In genomic region chr2:96265349-96265839, GRCh38 we compare ENCODE assay signal across 8 cellular contexts. TPM values are rescaled to one million over a fixed set of nuclear protein-coding genes. Genes with fewer than 3 reads are reported as not detected.
DNase-seq lines count a peak whose midpoint lies in the region; ATAC-seq and TF ChIP-seq lines count a peak whose summit lies in the region.

No MANE protein-coding gene starts in this region.

- no peaks in the 10 kb centered on the region for H3K27me3 Mint-ChIP-seq in CD4-positive, alpha-beta T cell
- H3K27me3 Mint-ChIP-seq in activated T-cell treated with anti-CD3 and anti-CD28 coated beads, Interleukin-2, amount 50 U/mL, for 24 hours, result no peaks in the 10 kb centered on the region

- H3K36me3 Mint-ChIP-seq in CD4-positive, alpha-beta T cell (ENCODE audit: low read depth), result peaks cover 83% of the 10 kb centered on the region
- H3K36me3 Mint-ChIP-seq in activated T-cell treated with anti-CD3 and anti-CD28 coated beads, Interleukin-2, amount 50 U/mL, for 24 hours (ENCODE audit: low read depth), result peaks cover 80% of the 10 kb centered on the region

- H3K4me3 Mint-ChIP-seq in CD4-positive, alpha-beta T cell, result peak overlapping the region; percentile 92
- H3K4me3 Mint-ChIP-seq in activated T-cell treated with anti-CD3 and anti-CD28 coated beads, Interleukin-2, amount 50 U/mL, for 24 hours, result peak overlapping the region; percentile 98

- H2AK5ac ChIP-seq in IMR-90 (ENCODE audit: low read depth, low read length), result peak overlapping the region; percentile 20; the same call in 1 of the 2 replicates

- peaks cover 32 to 72% of the 10 kb centered on the region in 2 experiments for H3K79me1 ChIP-seq in IMR-90 (ENCODE audit: low read depth in 1 of 2, low read length in 2 of 2)

- dilution Hi-C loops in IMR-90 (cut with HindIII; ENCODE audit: low sequenced_read_pairs, unreplicated experiment), result no loop called here

- H3K9me2 ChIP-seq in neural cell (ENCODE audit: insufficient read depth, low read length), result no peaks in the 10 kb centered on the region

- no peaks in the 10 kb centered on the region for H3K27me3 ChIP-seq in CD4-positive, alpha-beta T cell (ENCODE audit: control insufficient read depth, insufficient read depth, low read length)
- H3K27me3 ChIP-seq in IMR-90 (ENCODE audit: control insufficient read depth, insufficient read depth, low read length) (no peaks in the 10 kb centered on the region), fibroblast of lung (ENCODE audit: control insufficient read depth, insufficient read depth, low read length) (no peaks in the 10 kb centered on the region), neural cell (ENCODE audit: insufficient read depth, low read depth, low read length) (no peaks in the 10 kb centered on the region)

- H4K5ac ChIP-seq in IMR-90 (ENCODE audit: low read depth, low read length), result peak overlapping the region; percentile 32; the same call in 1 of the 2 replicates

- peak overlapping the region in 1 of 2 experiments; percentile 88; a peak in 1 of 4 replicates for H4K8ac ChIP-seq in IMR-90 (ENCODE audit: low read depth in 2 of 2, low read length in 2 of 2)

- H3K4me3 ChIP-seq in IMR-90 (ENCODE audit: insufficient read depth, low read depth, low read length) (peak overlapping the region; percentile 81), fibroblast of lung (replicated peaks in 1 of 4; ENCODE audit: control extremely low read depth in 1 of 4, insufficient read depth in 1 of 4, low read depth in 3 of 4, low read length in 4 of 4) (peak overlapping the region; percentile 66 to 98 (median 76)), neural cell (ENCODE audit: low read length) (peak overlapping the region; percentile 98)

- peaks cover 21% of the 10 kb centered on the region for H3K9me1 ChIP-seq in IMR-90 (ENCODE audit: insufficient read depth, low read length)

- peak overlapping the region; percentile 68; the same call in 1 of the 2 replicates for H3K4ac ChIP-seq in IMR-90 (ENCODE audit: low read depth, low read length)

- peak overlapping the region; percentile 81 for H3K14ac ChIP-seq in IMR-90 (replicated peaks; ENCODE audit: low read depth, low read length)

- H3K9ac ChIP-seq in IMR-90 (ENCODE audit: low read depth, low read length), result peak overlapping the region; percentile 93
- peak overlapping the region; percentile 90 for H3K9ac ChIP-seq in fibroblast of lung (ENCODE audit: insufficient read depth, low read length)
- peak overlapping the region; percentile 93 for H3K9ac ChIP-seq in neural cell (ENCODE audit: low read length)

- H3K4me1 ChIP-seq in IMR-90 (ENCODE audit: control insufficient read depth, insufficient read depth, low read length), result peaks cover 11% of the 10 kb centered on the region
- H3K4me1 ChIP-seq in fibroblast of lung (ENCODE audit: control insufficient read depth, extremely low read depth, insufficient read depth, low read length), result peaks cover 25% of the 10 kb centered on the region

- H4K20me1 ChIP-seq in IMR-90 (ENCODE audit: insufficient read depth, low read length), result peaks cover 42% of the 10 kb centered on the region
- no peaks in the 10 kb centered on the region for H4K20me1 ChIP-seq in fibroblast of lung (ENCODE audit: control insufficient read depth, extremely low read depth, insufficient read depth, low read length)
- H4K20me1 ChIP-seq in neural cell (ENCODE audit: insufficient read depth), result peaks cover 4% of the 10 kb centered on the region

- H3K4me2 ChIP-seq in IMR-90 (ENCODE audit: low read depth, low read length) (peak overlapping the region; percentile 97), fibroblast of lung (ENCODE audit: extremely low read depth, insufficient read depth, low read length) (peak overlapping the region; percentile 93), neural cell (ENCODE audit: low read length) (peak overlapping the region; percentile 91)

- H2AFZ ChIP-seq in IMR-90 (replicated peaks; ENCODE audit: low read length, poor library complexity) (peak overlapping the region; percentile 98), fibroblast of lung (ENCODE audit: low read length) (peak overlapping the region; percentile 76), neural cell (ENCODE audit: low read depth, low read length) (peak overlapping the region; percentile 87)

- H4K91ac ChIP-seq in IMR-90 (ENCODE audit: insufficient read depth, low read depth, low read length), result no peak overlapping the region; the same call in 1 of the 2 replicates

- H3K4me1 Mint-ChIP-seq in CD4-positive, alpha-beta T cell (ENCODE audit: low read depth), result peaks cover 50% of the 10 kb centered on the region
- peaks cover 60% of the 10 kb centered on the region for H3K4me1 Mint-ChIP-seq in activated T-cell treated with anti-CD3 and anti-CD28 coated beads, Interleukin-2, amount 50 U/mL, for 24 hours (ENCODE audit: low read depth)

- H2BK5ac ChIP-seq in IMR-90 (ENCODE audit: low read depth, low read length, poor library complexity, severe bottlenecking), result peak overlapping the region; percentile 66

- peak overlapping the region; percentile 87 for H3K27ac ChIP-seq in CD4-positive, alpha-beta T cell (ENCODE audit: low read depth, low read length)
- H3K27ac ChIP-seq in IMR-90 (ENCODE audit: insufficient read depth, low read length) (peak overlapping the region; percentile 82), fibroblast of lung (ENCODE audit: insufficient read depth, low read length) (peak overlapping the region; percentile 89), neural cell (ENCODE audit: low read length) (peak overlapping the region; percentile 87)

- H3K36me3 ChIP-seq in IMR-90 (ENCODE audit: control insufficient read depth, insufficient read depth, low read length), result peaks cover 16% of the 10 kb centered on the region
- H3K36me3 ChIP-seq in fibroblast of lung (ENCODE audit: control insufficient read depth, insufficient read depth, low read length), result peaks cover 7% of the 10 kb centered on the region
- no peaks in the 10 kb centered on the region for H3K36me3 ChIP-seq in neural cell (ENCODE audit: insufficient read depth, low read length)

- H3K9me3 ChIP-seq in CD4-positive, alpha-beta T cell (ENCODE audit: control insufficient read depth, low read length), result no peaks in the 10 kb centered on the region
- H3K9me3 ChIP-seq in IMR-90 (ENCODE audit: control insufficient read depth, insufficient read depth, low read length) (no peaks in the 10 kb centered on the region), fibroblast of lung (ENCODE audit: control insufficient read depth, insufficient read depth, low read depth, low read length) (no peaks in the 10 kb centered on the region), neural cell (ENCODE audit: low read length) (no peaks in the 10 kb centered on the region)

- DNase-seq in CD4-positive, alpha-beta T cell, result peak in 8 of 10 experiments; percentile 18 to 31 (median 26)
- DNase-seq in IMR-90 (no peak), fibroblast of lung (ENCODE audit: low read depth in 2 of 2) (no peak), NCI-H510A (lab: John Stamatoyannopoulos, UW) (no peak)
- DNase-seq in activated T-cell treated with anti-CD3 and anti-CD28 coated beads, Interleukin-2, amount 50 U/mL, for 24 hours, result no peak
- DNase-seq in NK-92 treated with Interleukin-12 subunit alpha and Interleukin-12 subunit beta, amount 100 ng/mL, for 24 hours (lab: John Stamatoyannopoulos, UW), result no peak

- ATAC-seq in CD4-positive, alpha-beta T cell (ENCODE audit: poor library complexity), result peak; percentile 13
- ATAC-seq in GM21390 (IDR thresholded peaks at IDR 0.05; ENCODE audit: unreplicated experiment), result peak; percentile 5
- peak; percentile 16 for ATAC-seq in IMR-90 (ENCODE audit: low read depth)

- TF ChIP-seq EP300 in neural cell (conservative IDR thresholded peaks at IDR 0.05; ENCODE audit: poor library complexity, severe bottlenecking), result no peak

- TSS peak; percentile 58 for BruUV-seq in IMR-90 (replicated peaks; lab: Mats Ljungman, UMichigan)

- no peak for TF ChIP-seq POLR2A in IMR-90 (IDR thresholded peaks at IDR 0.05; ENCODE audit: low read depth, low read length)

- intact Hi-C loops in CD4-positive, alpha-beta T cell (cut with DNase I, micrococcal nuclease), result loop anchor here (2.0 to 10.0 kb wide), 5 partner anchors 121 to 472 kb away; partner anchors contain the start of genes ANKRD36C (in 1 of the 2) and DUSP2 (in 1 of the 2)
- intact Hi-C loops in IMR-90 (cut with micrococcal nuclease), result loop anchor here (5.0 kb wide), 1 partner anchor 273 kb away; the partner anchor contains the start of gene ANKRD36C

- CTCF ChIA-PET in CD4-positive, alpha-beta T cell (lab: Charles Lee), result interaction anchor here (1.1 kb wide), 1 partner anchor 57 kb away, joined by 4 read pairs; the partner anchor contains the start of gene STARD7
- CTCF ChIA-PET in IMR-90 (lab: Yijun Ruan, JAX), result interaction anchor here (0.6 to 1.2 kb wide), 2 partner anchors 97 to 497 kb away, joined by 3 to 4 read pairs; no protein-coding TSS in a partner anchor

- peak overlapping the region; percentile 96 for H2AK9ac ChIP-seq in IMR-90 (replicated peaks; ENCODE audit: low read depth, low read length, poor library complexity)

- H3K18ac ChIP-seq in IMR-90 (ENCODE audit: low read depth, low read length), result no peak overlapping the region

- H3K79me2 ChIP-seq in fibroblast of lung (ENCODE audit: control insufficient read depth, insufficient read depth, low read length) (peaks cover 50% of the 10 kb centered on the region), neural cell (replicated peaks; ENCODE audit: insufficient read depth, low read length) (peaks cover 30% of the 10 kb centered on the region)

- WGBS in IMR-90 (ENCODE audit: extremely low coverage in 2 of 2, insufficient read length in 1 of 2), 2 experiments, result 0% methylated on average over 34 of the region's 49 CpGs; no CpG with 5 or more reads in 1 of the 2 experiments

- H2BK20ac ChIP-seq in IMR-90 (ENCODE audit: low read depth, low read length), result no peak overlapping the region

- H2BK15ac ChIP-seq in IMR-90 (ENCODE audit: low read depth, low read length), result no peak overlapping the region

- in situ Hi-C loops in IMR-90 (cut with MboI; ENCODE audit: low sequenced_read_pairs), result loop anchor here (10.0 to 25.0 kb wide), 2 partner anchors 131 to 253 kb away; partner anchors contain the start of gene ASTL

- peak overlapping the region; percentile 55; the same call in 1 of the 2 replicates for H3K56ac ChIP-seq in IMR-90 (ENCODE audit: extremely low read depth, insufficient read depth, low read length)

- H3F3A ChIP-seq in neural cell (ENCODE audit: insufficient read depth, low read length, poor library complexity, severe bottlenecking), result no peaks in the 10 kb centered on the region

- TF ChIP-seq CTCF in CD4-positive, alpha-beta T cell (IDR thresholded peaks at IDR 0.05), result no peak
- no peak for TF ChIP-seq CTCF in IMR-90 (conservative IDR thresholded peaks at IDR 0.05; ENCODE audit: low read depth, low read length)
- no peak for TF ChIP-seq CTCF in fibroblast of lung (conservative IDR thresholded peaks at IDR 0.05 in 1 of 2, IDR thresholded peaks at IDR 0.05 in 1 of 2; ENCODE audit: low read depth in 1 of 2, low read length in 2 of 2)
- no peak for TF ChIP-seq CTCF in neural cell (IDR thresholded peaks at IDR 0.05; ENCODE audit: poor library complexity, severe bottlenecking)

- H2BK120ac ChIP-seq in IMR-90 (ENCODE audit: low read depth, low read length), result no peak overlapping the region

- POLR2A ChIA-PET in CD4-positive, alpha-beta T cell (lab: Charles Lee), result interaction anchor here (1.0 to 2.0 kb wide), 2 partner anchors 9 to 57 kb away, joined by 5 to 13 read pairs; partner anchors contain the start of gene STARD7
- POLR2A ChIA-PET in IMR-90 (lab: Charles Lee; ENCODE audit: unreplicated experiment), result no interaction called here

- H3K9me3 Mint-ChIP-seq in CD4-positive, alpha-beta T cell, result no peaks in the 10 kb centered on the region
- H3K9me3 Mint-ChIP-seq in activated T-cell treated with anti-CD3 and anti-CD28 coated beads, Interleukin-2, amount 50 U/mL, for 24 hours, result no peaks in the 10 kb centered on the region

- H3K23ac ChIP-seq in IMR-90 (ENCODE audit: low read depth, low read length), result no peak overlapping the region

- TF ChIP-seq RAD21 in IMR-90 (IDR thresholded peaks at IDR 0.05; ENCODE audit: low read length) (no peak), neural cell (conservative IDR thresholded peaks at IDR 0.05) (no peak)

- H3K27ac Mint-ChIP-seq in CD4-positive, alpha-beta T cell, result peak overlapping the region; percentile 82
- peak overlapping the region; percentile 98 for H3K27ac Mint-ChIP-seq in activated T-cell treated with anti-CD3 and anti-CD28 coated beads, Interleukin-2, amount 50 U/mL, for 24 hours

RNA-seq across cellular contexts. Expression of gene TMEM127, which starts 0.4 kb away (rescaled TPM):
- 10 to 100 TPM; 34.2 to 36.0 TPM for total RNA-seq in CD4-positive, alpha-beta T cell
- total RNA-seq in IMR-90 (2012; rRNA removed) (20.0 and 35.7 TPM in 2 replicates), fibroblast of lung (15.2 and 20.8 TPM in 2 replicates)
- polyA plus RNA-seq in IMR-90 (2012; rRNA removed) (47.6 and 52.2 TPM in 2 replicates), fibroblast of lung (48.0 and 54.8 TPM in 2 replicates), neural cell (19.1 and 21.4 TPM in 2 replicates)
- 15.4 and 45.4 TPM in 2 replicates for polyA plus RNA-seq in IMR-90 (2012; cell fraction: cytosol; rRNA removed)
- polyA plus RNA-seq in IMR-90 (2012; cell fraction: nucleus; rRNA removed; ENCODE audit: low replicate concordance), result 28.8 and 33.4 TPM in 2 replicates
- polyA plus RNA-seq in fibroblast of lung (2012), result 38.2 and 39.0 TPM in 2 replicates
- polyA minus RNA-seq in fibroblast of lung (ENCODE audit: low replicate concordance) (147 and 217 TPM in 2 replicates), neural cell (28.5 and 31.6 TPM in 2 replicates)

RNA-seq across cellular contexts. Expression of gene CIAO1, which starts 0.6 kb away (rescaled TPM):
- 10 to 100 TPM; 55.4 to 55.6 TPM for total RNA-seq in CD4-positive, alpha-beta T cell
- total RNA-seq in IMR-90 (2012; rRNA removed) (85.5 and 94.3 TPM in 2 replicates), fibroblast of lung (85.3 and 101 TPM in 2 replicates)
- polyA plus RNA-seq in IMR-90 (2012; rRNA removed) (78.8 and 81.1 TPM in 2 replicates), fibroblast of lung (57.4 and 67.8 TPM in 2 replicates), neural cell (182 and 188 TPM in 2 replicates)
- 70.6 and 76.8 TPM in 2 replicates for polyA plus RNA-seq in IMR-90 (2012; cell fraction: cytosol; rRNA removed)
- 68.9 and 97.1 TPM in 2 replicates for polyA plus RNA-seq in IMR-90 (2012; cell fraction: nucleus; rRNA removed; ENCODE audit: low replicate concordance)
- polyA plus RNA-seq in fibroblast of lung (2012), result 36.4 and 48.2 TPM in 2 replicates
- polyA minus RNA-seq in fibroblast of lung (ENCODE audit: low replicate concordance) (124 and 152 TPM in 2 replicates), neural cell (149 and 164 TPM in 2 replicates)

RNA-seq across cellular contexts. Expression of gene SNRNP200, which starts 40.0 kb away (rescaled TPM):
- total RNA-seq in CD4-positive, alpha-beta T cell, result 100 to 1,000 TPM; 274 to 297 TPM
- 44.1 and 44.2 TPM in 2 replicates for total RNA-seq in IMR-90 (2012; rRNA removed)
- polyA plus RNA-seq in IMR-90 (2012; rRNA removed), result 108 TPM in 2 replicates
- 51.0 and 82.3 TPM in 2 replicates for polyA plus RNA-seq in IMR-90 (2012; cell fraction: cytosol; rRNA removed)
- 226 and 252 TPM in 2 replicates for polyA plus RNA-seq in IMR-90 (2012; cell fraction: nucleus; rRNA removed; ENCODE audit: low replicate concordance)
- total RNA-seq in fibroblast of lung, result 39.8 and 49.4 TPM in 2 replicates
- 65.0 and 102 TPM in 2 replicates for polyA plus RNA-seq in fibroblast of lung
- polyA plus RNA-seq in fibroblast of lung (2012), result 65.1 and 91.1 TPM in 2 replicates
- 338 and 339 TPM in 2 replicates for polyA minus RNA-seq in fibroblast of lung (ENCODE audit: low replicate concordance)
- 70.4 and 75.7 TPM in 2 replicates for polyA plus RNA-seq in neural cell
- 78.9 and 83.5 TPM in 2 replicates for polyA minus RNA-seq in neural cell

RNA-seq across cellular contexts. Expression of gene STARD7, which starts 56.8 kb away (rescaled TPM):
- total RNA-seq in CD4-positive, alpha-beta T cell, result 10 to 100 TPM; 57.4 to 58.6 TPM
- 138 and 189 TPM in 2 replicates for total RNA-seq in IMR-90 (2012; rRNA removed)
- polyA plus RNA-seq in IMR-90 (2012; rRNA removed), result 51.1 and 61.7 TPM in 2 replicates
- polyA plus RNA-seq in IMR-90 (2012; cell fraction: cytosol; rRNA removed), result 17.9 and 21.7 TPM in 2 replicates
- 14.0 and 58.9 TPM in 2 replicates for polyA plus RNA-seq in IMR-90 (2012; cell fraction: nucleus; rRNA removed; ENCODE audit: low replicate concordance)
- total RNA-seq in fibroblast of lung, result 71.7 and 121 TPM in 2 replicates
- 109 and 114 TPM in 2 replicates for polyA plus RNA-seq in fibroblast of lung
- 69.2 and 75.6 TPM in 2 replicates for polyA plus RNA-seq in fibroblast of lung (2012)
- polyA minus RNA-seq in fibroblast of lung (ENCODE audit: low replicate concordance), result 33.7 and 41.9 TPM in 2 replicates
- polyA plus RNA-seq in neural cell, result 155 and 160 TPM in 2 replicates
- 146 and 158 TPM in 2 replicates for polyA minus RNA-seq in neural cell

RNA-seq across cellular contexts. Expression of gene ITPRIPL1, which starts 59.7 kb away (rescaled TPM):
- total RNA-seq in CD4-positive, alpha-beta T cell, result 1 to 10 TPM; 5.1 to 5.7 TPM
- total RNA-seq in IMR-90 (2012; rRNA removed) (1.1 and 1.4 TPM in 2 replicates), fibroblast of lung (4.1 and 4.6 TPM in 2 replicates)
- polyA plus RNA-seq in IMR-90 (2012; rRNA removed) (0.84 and 0.99 TPM in 2 replicates), fibroblast of lung (2.0 and 2.6 TPM in 2 replicates), neural cell (not detected in 2 replicates)
- polyA plus RNA-seq in IMR-90 (2012; cell fraction: cytosol; rRNA removed), result 0.96 and 1.4 TPM in 2 replicates
- polyA plus RNA-seq in IMR-90 (2012; cell fraction: nucleus; rRNA removed; ENCODE audit: low replicate concordance), result 0.28 and 0.47 TPM in 2 replicates
- 1.2 and 1.4 TPM in 2 replicates for polyA plus RNA-seq in fibroblast of lung (2012)
- polyA minus RNA-seq in fibroblast of lung (ENCODE audit: low replicate concordance) (7.2 and 7.4 TPM in 2 replicates), neural cell (not detected in 2 replicates)

Comparison
In these comparisons a context has a peak if more than half of its experiments do, and no peak if none do; other contexts are left out.
1. DNase-seq: peak in CD4-positive, alpha-beta T cell (8 of 10); none in IMR-90 (single experiment), activated T-cell treated with anti-CD3 and anti-CD28 coated beads, Interleukin-2, amount 50 U/mL, for 24 hours (single experiment), fibroblast of lung (0 of 2), NK-92 treated with Interleukin-12 subunit alpha and Interleukin-12 subunit beta, amount 100 ng/mL, for 24 hours (single experiment) and NCI-H510A (single experiment).
2. Peak in every context shown above with its lines, with median percentiles within 50 percentile points of each other: ATAC-seq, H3K27ac ChIP-seq, H2AFZ ChIP-seq, H3K4me2 ChIP-seq, H3K4me3 ChIP-seq and H3K9ac ChIP-seq.